ENCODE assay signal across 8 cellular contexts in genomic region chr16:69186642-69187386, GRCh38. TPM values are rescaled to one million over a fixed set of nuclear protein-coding genes. Genes with fewer than 3 reads are reported as not detected.
A peak's percentile ranks its signal among the peaks of the same experiment; 100 is the strongest.
DNase-seq lines count a peak whose midpoint lies in the region; ATAC-seq and TF ChIP-seq lines count a peak whose summit lies in the region.

Gene SNTB2, plus strand, starts transcription at chr16:69187164. Its CDS starts 3 bp downstream, at chr16:69187167.

- H3K27me3 ChIP-seq in RWPE2 (ENCODE audit: insufficient read depth, poor library complexity, severe bottlenecking) (no peaks in the 10 kb centered on the region), stomach (no peaks in the 10 kb centered on the region)

- H3K27me3 Mint-ChIP-seq in nephron progenitor cell (ENCODE audit: low read depth, poor library complexity), result no peaks in the 10 kb centered on the region

- H3K27ac Mint-ChIP-seq in nephron progenitor cell, result peak within 1 kb of the TSS; percentile 91

- peaks cover 32% of the 10 kb centered on the region for H3K4me1 ChIP-seq in RWPE2 (ENCODE audit: insufficient read depth, poor library complexity, severe bottlenecking)
- peaks cover 31 to 64% (median 48%) of the 10 kb centered on the region in 4 donors for H3K4me1 ChIP-seq in stomach

- TF ChIP-seq CTCF in RWPE2 (IDR thresholded peaks at IDR 0.05; ENCODE audit: poor library complexity, severe bottlenecking) (peak; percentile 2), nephron progenitor cell (IDR thresholded peaks at IDR 0.05) (no peak), stomach (IDR thresholded peaks at IDR 0.05) (no peak)

- 0 to 2% (median 1%) methylated on average over 24 to 59 of the region's 59 CpGs for WGBS in stomach, 5 donors

- DNase-seq in Daoy (ENCODE audit: low read depth), result peak; percentile 89
- peak; percentile 94 for DNase-seq in RWPE2 (ENCODE audit: low spot score)
- DNase-seq in activated gamma-delta T cell (lab: John Stamatoyannopoulos, UW), result peak; percentile 71
- DNase-seq in fibroblast of the conjunctiva (ENCODE audit: low read depth), result peak; percentile 71
- peak; percentile 95 for DNase-seq in nephron progenitor cell
- DNase-seq in stomach, result peak; percentile 95

- H3K9me3 ChIP-seq in KOPT-K1 (ENCODE audit: insufficient read depth, low read length, poor library complexity, severe bottlenecking) (no peaks in the 10 kb centered on the region), RWPE2 (ENCODE audit: severe bottlenecking) (no peaks in the 10 kb centered on the region), stomach (no peaks in the 10 kb centered on the region)

- peaks cover 42% of the 10 kb centered on the region for H3K4me1 Mint-ChIP-seq in nephron progenitor cell

- peak within 1 kb of the TSS; percentile 86 for H3K4me3 ChIP-seq in RWPE2 (ENCODE audit: severe bottlenecking)
- peak within 1 kb of the TSS; percentile 61 to 93 (median 85) for H3K4me3 ChIP-seq in stomach

- ATAC-seq in GM21737 (IDR thresholded peaks at IDR 0.05; ENCODE audit: unreplicated experiment) (peak; percentile 75), RWPE2 (ENCODE audit: low read depth) (peak; percentile 89)

- peak in 2 of 4 donors; percentile 19 to 69 for TF ChIP-seq POLR2A in stomach (IDR thresholded peaks at IDR 0.05)

- no peaks in the 10 kb centered on the region for H3K9me3 Mint-ChIP-seq in nephron progenitor cell

- peaks cover 12% of the 10 kb centered on the region for H3K36me3 Mint-ChIP-seq in nephron progenitor cell (ENCODE audit: low read depth)

- H3K4me3 Mint-ChIP-seq in nephron progenitor cell, result peak within 1 kb of the TSS; percentile 91

- H3K36me3 ChIP-seq in KOPT-K1 (ENCODE audit: insufficient read depth, low read length) (peaks cover 6% of the 10 kb centered on the region), RWPE2 (ENCODE audit: low read depth) (no peaks in the 10 kb centered on the region), stomach (no peaks in the 10 kb centered on the region)

- H3K27ac ChIP-seq in KOPT-K1 (ENCODE audit: low read depth, low read length, poor library complexity, severe bottlenecking) (peak within 1 kb of the TSS; percentile 72), RWPE2 (ENCODE audit: poor library complexity, severe bottlenecking) (peak within 1 kb of the TSS; percentile 77), stomach (peak within 1 kb of the TSS; percentile 93 to 99 (median 94))

- no peak for TF ChIP-seq EP300 in stomach (IDR thresholded peaks at IDR 0.05)

- intact Hi-C loops in stomach (cut with DNase I; ENCODE audit: low total_unique reads), result no loop called here

RNA-seq across cellular contexts. Expression of gene SNTB2, which starts in this region (rescaled TPM):
- 5.6 and 6.8 TPM in 2 replicates for total RNA-seq in Daoy (2014; rRNA removed; shearing (Covaris generic))
- total RNA-seq in stomach, result 10 to 100 TPM; 11.6 to 74.4 (median 45.5) TPM
- polyA plus RNA-seq in stomach, result 1 to 10 TPM; 4.0 to 6.4 (median 4.2) TPM

Comparison
In these comparisons a context has a peak if more than half of its experiments do, and no peak if none do; other contexts are left out.
1. Peak in every context shown above with its lines: DNase-seq, ATAC-seq, H3K4me3 ChIP-seq and H3K27ac ChIP-seq.